ENCODE assay signal across 17 cellular contexts in the genomic region with DNA sequence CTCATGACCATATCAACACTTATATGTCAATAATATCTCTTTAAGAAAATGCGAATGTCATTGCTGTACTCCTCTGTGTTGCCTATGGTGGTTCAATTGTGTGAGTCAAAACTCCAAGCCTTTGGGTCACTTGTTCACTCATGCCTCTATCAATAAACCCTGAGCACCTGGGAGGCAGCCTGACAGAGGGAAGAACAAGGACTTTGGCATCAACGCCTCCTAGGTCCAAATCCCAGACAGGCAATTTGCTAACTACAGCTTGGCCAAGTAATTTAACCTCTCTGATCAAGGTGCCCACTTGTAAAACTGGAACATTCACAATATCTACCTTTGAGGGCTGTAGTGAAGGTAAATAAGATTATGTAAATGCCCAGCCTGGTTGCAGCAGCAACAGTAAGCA.
DNase-seq lines count a peak whose midpoint lies in the region; ATAC-seq and TF ChIP-seq lines count a peak whose summit lies in the region.
"Had no signal": no experiment of that assay in that cellular context is flagged by ENCODE, and none has a peak within 500 bp of the region (broad histone marks: within the 10 kb centered on the region; RNA-seq: fewer than 3 reads in every experiment).

No MANE protein-coding gene starts in this region.

- no peaks in the 10 kb centered on the region for H3K4me1 ChIP-seq in lower lobe of right lung
- peaks cover 64 to 89% (median 72%) of the 10 kb centered on the region in 3 donors for H3K4me1 ChIP-seq in skeletal muscle tissue (ENCODE audit: control insufficient read depth in 3 of 3, insufficient read depth in 3 of 3, low read length in 3 of 3)

- H3K9ac ChIP-seq in skeletal muscle tissue (ENCODE audit: low read depth in 1 of 3, low read length in 3 of 3) = no peak overlapping the region

- H3K36me3 ChIP-seq in WERI-Rb-1 (peaks cover 34% of the 10 kb centered on the region), lower lobe of right lung (peaks cover 4% of the 10 kb centered on the region), skeletal muscle tissue (ENCODE audit: control insufficient read depth in 3 of 3, insufficient read depth in 3 of 3, low read length in 3 of 3) (peaks cover 3 to 5% (median 4%) of the 10 kb centered on the region in 3 donors)

- H3K27ac ChIP-seq in WERI-Rb-1 = 0 out of 2 replicates have a peak overlapping the region, but pooled peaks have one; percentile 9
- H3K27ac ChIP-seq in lower lobe of right lung = no peak overlapping the region
- H3K27ac ChIP-seq in skeletal muscle tissue (ENCODE audit: low read depth, low read length) = peak overlapping the region; percentile 73
- H3K27ac ChIP-seq: 22Rv1, A549, C4-2B, HL-60 had no signal

- peak; percentile 10 to 20 for DNase-seq in NCI-H526 (lab: John Stamatoyannopoulos, UW)
- DNase-seq in NCI-H526 treated with DMSO at 0.1 percent for 48 hours (lab: John Stamatoyannopoulos, UW) = no peak
- DNase-seq in WERI-Rb-1 = no peak
- no peak for DNase-seq in lower lobe of right lung
- DNase-seq in SKM-1 (lab: John Stamatoyannopoulos, UW; ENCODE audit: unreplicated experiment) = no peak
- no peak for DNase-seq in NCI-H1694 (lab: John Stamatoyannopoulos, UW)
- DNase-seq: AML-193; Caco-2; CD4-positive, alpha-beta T cell; HCEC 1CT had no signal

- TF ChIP-seq CTCF in WERI-Rb-1 (IDR thresholded peaks at IDR 0.05; ENCODE audit: low read depth, low read length) (no peak), lower lobe of right lung (IDR thresholded peaks at IDR 0.05) (no peak)

- intact Hi-C loops in lower lobe of right lung (cut with DNase I) = no loop called here

- H3K9me3 ChIP-seq in WERI-Rb-1 (ENCODE audit: severe bottlenecking) = no peaks in the 10 kb centered on the region
- H3K9me3 ChIP-seq in lower lobe of right lung = no peaks in the 10 kb centered on the region
- no peaks in the 10 kb centered on the region for H3K9me3 ChIP-seq in skeletal muscle tissue (ENCODE audit: control insufficient read depth in 3 of 3, low read length in 3 of 3)
- H3K9me3 ChIP-seq: A549, Caco-2 had no signal

- H3K27me3 ChIP-seq in WERI-Rb-1 (ENCODE audit: insufficient read depth, low read depth, severe bottlenecking) (no peaks in the 10 kb centered on the region), lower lobe of right lung (ENCODE audit: low read depth) (no peaks in the 10 kb centered on the region), skeletal muscle tissue (ENCODE audit: control insufficient read depth in 3 of 3, insufficient read depth in 3 of 3, low read length in 3 of 3) (no peaks in the 10 kb centered on the region)

- ATAC-seq in lower lobe of right lung (peak; percentile 25 to 48), GM21423 (IDR thresholded peaks at IDR 0.05; ENCODE audit: unreplicated experiment) (no peak)
- ATAC-seq: A549, GM23338 had no signal

- H3K4me3 ChIP-seq in WERI-Rb-1 (ENCODE audit: low read depth, low read length) (no peak overlapping the region), lower lobe of right lung (no peak overlapping the region), skeletal muscle tissue (ENCODE audit: low read length in 3 of 3) (no peak overlapping the region)
- H3K4me3 ChIP-seq: A549, GM23338 had no signal

Comparison
In these comparisons a context has a peak if more than half of its experiments do, and no peak if none do; other contexts are left out.
1. DNase-seq: peak in NCI-H526 (2 of 2); none in NCI-H526 treated with DMSO at 0.1 percent for 48 hours (single experiment), WERI-Rb-1 (single experiment), lower lobe of right lung (single experiment), SKM-1 (single experiment) and NCI-H1694 (single experiment).